In the genomic region with DNA sequence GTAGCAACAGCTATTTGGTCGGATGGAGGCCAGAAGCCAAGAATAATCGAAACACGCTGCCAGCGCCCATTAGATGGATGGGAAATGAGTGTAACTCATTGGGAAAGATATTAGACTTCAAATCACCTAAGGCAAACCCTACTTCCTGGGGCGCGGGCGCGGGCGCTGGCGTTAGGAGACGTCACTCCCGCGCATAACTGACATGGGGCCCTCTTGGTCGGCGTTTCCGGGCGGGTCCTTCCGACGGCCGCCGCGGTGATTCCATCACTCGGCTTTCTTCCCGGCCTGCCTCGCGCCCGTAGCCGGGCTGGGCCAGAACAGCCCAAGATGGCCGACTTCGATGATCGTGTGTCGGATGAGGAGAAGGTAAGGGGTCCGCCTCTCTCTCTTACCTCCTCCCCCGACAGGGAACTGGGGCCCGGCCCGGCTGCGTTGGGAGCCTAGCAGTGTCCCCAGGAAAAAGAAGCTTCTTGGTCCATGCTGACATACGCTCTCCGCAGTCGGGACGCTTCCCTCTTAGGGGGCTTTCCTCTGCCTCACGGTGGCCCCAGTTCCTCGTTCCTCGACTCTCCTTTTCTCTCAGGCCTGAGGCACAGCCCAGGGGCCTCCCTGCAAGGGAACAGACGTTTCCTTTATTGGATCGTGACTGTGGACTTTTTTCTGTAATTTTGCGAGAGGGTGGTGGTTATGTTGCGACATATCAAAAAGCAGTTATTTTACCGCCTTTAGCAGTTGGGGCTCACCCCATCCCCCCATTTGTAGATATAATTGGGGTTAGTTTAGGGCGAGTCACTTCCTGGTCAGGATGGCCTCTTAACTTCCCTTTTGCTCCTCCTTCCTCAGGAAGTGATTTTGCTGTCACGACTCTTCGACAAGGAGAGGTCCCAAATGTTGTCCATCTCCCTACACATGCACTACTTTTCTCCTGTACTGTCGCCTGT, we compare ENCODE assay signal across 8 cellular contexts. TPM values are rescaled to one million over a fixed set of nuclear protein-coding genes. Genes with fewer than 3 reads are reported as not detected.
DNase-seq lines count a peak whose midpoint lies in the region; ATAC-seq, FAIRE-seq and TF ChIP-seq lines count a peak whose summit lies in the region.

A gene (plus strand): TSS at position 315 of the 941 bp plus-strand sequence. CDS start 13 bp downstream, at position 328.

- H3K4me3 ChIP-seq in cardiac muscle cell (peak within 1 kb of the TSS; percentile 92), trophoblast cell (ENCODE audit: low read depth, low read length) (peak within 1 kb of the TSS; percentile 99), tibial nerve (peak within 1 kb of the TSS; percentile 61 to 95 (median 76))

- peak; percentile 88 for FAIRE-seq in GM12891 (lab: Jason Lieb, UNC)

- H2BK120ac ChIP-seq in trophoblast cell (ENCODE audit: insufficient read depth, low read length, poor library complexity): peak within 1 kb of the TSS; percentile 96

- H4K91ac ChIP-seq in trophoblast cell (ENCODE audit: low read depth, low read length): peak within 1 kb of the TSS; percentile 99

- H3K27me3 ChIP-seq in cardiac muscle cell (no peaks in the 10 kb centered on the region), trophoblast cell (ENCODE audit: insufficient read depth, low read length) (no peaks in the 10 kb centered on the region), tibial nerve (no peaks in the 10 kb centered on the region)

- DNase-seq in GM12891 (ENCODE audit: insufficient read length, low spot score) (peak; percentile 68), NCI-H1436 (lab: John Stamatoyannopoulos, UW) (peak; percentile 83), SW480 (ENCODE audit: low spot score) (peak; percentile 90), cardiac muscle cell (ENCODE audit: low read depth in 1 of 2, low spot score in 1 of 2) (peak; percentile 94 to 96), trophoblast cell (peak; percentile 94), tibial nerve (ENCODE audit: low spot score in 2 of 2) (peak; percentile 82 to 86)
- DNase-seq in activated naive CD8-positive, alpha-beta T cell treated with anti-CD3 and anti-CD28 coated beads, Interleukin-2, amount 50 U/mL, for 24 hours: peak; percentile 91

- no peak within 1 kb of the TSS for H3K23ac ChIP-seq in trophoblast cell (ENCODE audit: low read length)

- H3K4me1 Mint-ChIP-seq in activated naive CD8-positive, alpha-beta T cell treated with anti-CD3 and anti-CD28 coated beads, Interleukin-2, amount 50 U/mL, for 24 hours: peaks cover 45% of the 10 kb centered on the region

- H3K27ac ChIP-seq in cardiac muscle cell: peak within 1 kb of the TSS; percentile 96
- peak within 1 kb of the TSS; percentile 89 for H3K27ac ChIP-seq in trophoblast cell (ENCODE audit: low read depth, low read length)
- H3K27ac ChIP-seq in tibial nerve: peak within 1 kb of the TSS; percentile 91 to 98 (median 96)

- peak within 1 kb of the TSS; percentile 100 for H3K27ac Mint-ChIP-seq in activated naive CD8-positive, alpha-beta T cell treated with anti-CD3 and anti-CD28 coated beads, Interleukin-2, amount 50 U/mL, for 24 hours

- peak within 1 kb of the TSS; percentile 95 for H3K4me2 ChIP-seq in trophoblast cell (ENCODE audit: low read length)

- no peaks in the 10 kb centered on the region for H3K9me3 ChIP-seq in cardiac muscle cell (ENCODE audit: low read depth)
- no peaks in the 10 kb centered on the region for H3K9me3 ChIP-seq in trophoblast cell (ENCODE audit: insufficient read depth, low read depth, low read length)
- H3K9me3 ChIP-seq in tibial nerve: no peaks in the 10 kb centered on the region

- peaks cover 15% of the 10 kb centered on the region for H3K79me1 ChIP-seq in trophoblast cell (ENCODE audit: low read length)

- H2BK5ac ChIP-seq in trophoblast cell (ENCODE audit: low read depth, low read length, poor library complexity): peak within 1 kb of the TSS; percentile 95

- H2BK12ac ChIP-seq in trophoblast cell (ENCODE audit: low read length): peak within 1 kb of the TSS; percentile 8

- peak within 1 kb of the TSS; percentile 94 for H3K4me3 Mint-ChIP-seq in activated naive CD8-positive, alpha-beta T cell treated with anti-CD3 and anti-CD28 coated beads, Interleukin-2, amount 50 U/mL, for 24 hours

- TF ChIP-seq CTCF in cardiac muscle cell (IDR thresholded peaks at IDR 0.05; ENCODE audit: low read depth, low read length): no peak
- TF ChIP-seq CTCF in tibial nerve (IDR thresholded peaks at IDR 0.05): no peak

- peak within 1 kb of the TSS; percentile 99 for H3K9ac ChIP-seq in trophoblast cell (ENCODE audit: low read length)

- no peaks in the 10 kb centered on the region for H3K9me3 Mint-ChIP-seq in activated naive CD8-positive, alpha-beta T cell treated with anti-CD3 and anti-CD28 coated beads, Interleukin-2, amount 50 U/mL, for 24 hours

- ATAC-seq in HG02798 (IDR thresholded peaks at IDR 0.05; ENCODE audit: poor library complexity, unreplicated experiment): peak; percentile 89
- peak; percentile 93 for ATAC-seq in activated naive CD8-positive, alpha-beta T cell treated with anti-CD3 and anti-CD28 coated beads, Interleukin-2, amount 50 U/mL, for 24 hours

- H3K4me1 ChIP-seq in cardiac muscle cell (ENCODE audit: low read depth) (peaks cover 10% of the 10 kb centered on the region), trophoblast cell (ENCODE audit: control insufficient read depth in 1 of 2, insufficient read depth in 2 of 2, low read length in 2 of 2) (peaks cover 0 to 2% of the 10 kb centered on the region in 2 experiments), tibial nerve (peaks cover 0 to 61% (median 21%) of the 10 kb centered on the region in 4 donors)

- peaks cover 21% of the 10 kb centered on the region for H3K79me2 ChIP-seq in trophoblast cell (ENCODE audit: control insufficient read depth, insufficient read depth, low read length, poor library complexity)

- peak within 1 kb of the TSS; percentile 98 for H3K18ac ChIP-seq in trophoblast cell (ENCODE audit: low read length)

- H2AFZ ChIP-seq in trophoblast cell (ENCODE audit: insufficient read depth, low read length, poor library complexity): peak within 1 kb of the TSS; percentile 85

- H4K8ac ChIP-seq in trophoblast cell (ENCODE audit: low read depth, low read length): peak within 1 kb of the TSS; percentile 97

- no peaks in the 10 kb centered on the region for H3K27me3 Mint-ChIP-seq in activated naive CD8-positive, alpha-beta T cell treated with anti-CD3 and anti-CD28 coated beads, Interleukin-2, amount 50 U/mL, for 24 hours

- H3K36me3 ChIP-seq in cardiac muscle cell (peaks cover 2% of the 10 kb centered on the region), trophoblast cell (ENCODE audit: control insufficient read depth in 1 of 2, insufficient read depth in 2 of 2, low read length in 2 of 2) (peaks cover 5 to 7% of the 10 kb centered on the region in 2 experiments), tibial nerve (peaks cover 0 to 19% (median 0%) of the 10 kb centered on the region in 3 donors)

- peaks cover 31% of the 10 kb centered on the region for H3K36me3 Mint-ChIP-seq in activated naive CD8-positive, alpha-beta T cell treated with anti-CD3 and anti-CD28 coated beads, Interleukin-2, amount 50 U/mL, for 24 hours (ENCODE audit: low read depth)

- peak within 1 kb of the TSS; percentile 98 for H2AK5ac ChIP-seq in trophoblast cell (ENCODE audit: low read length)

- peak within 1 kb of the TSS; percentile 98 for H4K12ac ChIP-seq in trophoblast cell (ENCODE audit: low read depth, low read length)

- TF ChIP-seq POLR2A in GM12891 (IDR thresholded peaks at IDR 0.05; ENCODE audit: low read depth, low read length) (peak; percentile 94), tibial nerve (IDR thresholded peaks at IDR 0.05) (peak; percentile 86 to 92)

- H3K14ac ChIP-seq in trophoblast cell (ENCODE audit: low read length): peak within 1 kb of the TSS; percentile 98

- peak within 1 kb of the TSS; percentile 98 for H3K4ac ChIP-seq in trophoblast cell (ENCODE audit: low read depth, low read length)

- WGBS in trophoblast cell (ENCODE audit: extremely low coverage, insufficient coverage, insufficient read length): no CpG with 5 or more reads among the region's 53 CpGs
- 0% methylated on average over 52 to 53 of the region's 53 CpGs for WGBS in tibial nerve, 2 donors

- peak; percentile 49 to 98 for TF ChIP-seq EP300 in tibial nerve (IDR thresholded peaks at IDR 0.05)

TF ChIP-seq in GM12891, 5 proteins besides CTCF, POLR2A, EP300 and RAD21:
- TF ChIP-seq POU2F2 (IDR thresholded peaks at IDR 0.05; ENCODE audit: low read depth, low read length): peak; percentile 22; the same call in 1 of the 2 replicates
- TF ChIP-seq SPI1 (IDR thresholded peaks at IDR 0.05; ENCODE audit: low read depth, low read length): peak; percentile 57
- no peak for TF ChIP-seq PAX5 (IDR thresholded peaks at IDR 0.05; ENCODE audit: insufficient read depth, low read length, severe bottlenecking)
- TF ChIP-seq TAF1 (IDR thresholded peaks at IDR 0.05; ENCODE audit: low read depth, low read length): peak; percentile 97
- peak; percentile 96 for TF ChIP-seq POLR2AphosphoS5 (IDR thresholded peaks at IDR 0.05; ENCODE audit: low read depth, low read length)

RNA-seq across cellular contexts. Expression of the gene that starts here (rescaled TPM):
- 126 TPM for polyA plus RNA-seq in GM12891 (2012; ENCODE audit: low read depth, missing spikeins)
- total RNA-seq in cardiac muscle cell (94.9 and 102 TPM in 2 replicates), tibial nerve (100 to 1,000 TPM in 3 of 4 donors, 10 to 100 TPM in 1; 90.8 to 126 (median 114) TPM)
- 122 and 130 TPM in 2 replicates for polyA plus RNA-seq in cardiac muscle cell
- 120 and 124 TPM in 2 replicates for polyA plus RNA-seq in trophoblast cell (2013)

Comparison
In these comparisons a context has a peak if more than half of its experiments do, and no peak if none do; other contexts are left out.
1. Peak in every context shown above with its lines: DNase-seq, ATAC-seq, H3K4me3 ChIP-seq and H3K27ac ChIP-seq.